ENCODE assay signal across 12 cellular contexts in genomic region chrX:77014655-77015377, GRCh38.
DNase-seq lines count a peak whose midpoint lies in the region; ATAC-seq and TF ChIP-seq lines count a peak whose summit lies in the region.
"Had no signal": no experiment of that assay in that cellular context is flagged by ENCODE, and none has a peak within 500 bp of the region (broad histone marks: within the 10 kb centered on the region; RNA-seq: fewer than 3 reads in every experiment).

No MANE protein-coding gene starts in this region.

- ATAC-seq in GM23338 (peak; percentile 83), GM19452 (IDR thresholded peaks at IDR 0.05; ENCODE audit: unreplicated experiment) (no peak), HG03280 (IDR thresholded peaks at IDR 0.05; ENCODE audit: unreplicated experiment) (no peak), gastroesophageal sphincter (no peak)
- ATAC-seq: heart right ventricle; Right ventricle myocardium inferior; stimulated activated memory B cell treated with anti-CD40 and anti-IgM and Interleukin-4, amounts not matched to agents 10 μg/mL and 1 μg/mL and 100 μg/mL, for 72 hours had no signal

- H3K36me3 Mint-ChIP-seq in GM23338 (ENCODE audit: low read depth): no peaks in the 10 kb centered on the region; the same call in 2 of the 3 replicates
- H3K36me3 Mint-ChIP-seq: stimulated activated memory B cell treated with anti-CD40 and anti-IgM and Interleukin-4, amounts not matched to agents 10 μg/mL and 1 μg/mL and 100 μg/mL, for 72 hours had no signal

- DNase-seq in GM23338 (ENCODE audit: low spot score) (peak; percentile 75), NCI-H2227 treated with DMSO at 0.1 percent for 48 hours (lab: John Stamatoyannopoulos, UW) (peak; percentile 59), cerebellum (ENCODE audit: low spot score) (peak; percentile 0), myocyte (ENCODE audit: low read depth) (peak; percentile 1), NCI-H345 (lab: John Stamatoyannopoulos, UW) (no peak)
- DNase-seq: activated CD8-positive, alpha-beta memory T cell treated with anti-CD3 and anti-CD28 coated beads for 24 hours; heart right ventricle had no signal

- H3K4me1 Mint-ChIP-seq in GM23338: no peaks in the 10 kb centered on the region
- H3K4me1 Mint-ChIP-seq: stimulated activated memory B cell treated with anti-CD40 and anti-IgM and Interleukin-4, amounts not matched to agents 10 μg/mL and 1 μg/mL and 100 μg/mL, for 72 hours had no signal

- H3K27ac ChIP-seq in GM23338 (ENCODE audit: low read depth) (no peak overlapping the region), gastroesophageal sphincter (no peak overlapping the region)
- H3K27ac ChIP-seq: heart right ventricle had no signal

- no peak for TF ChIP-seq POLR2A in gastroesophageal sphincter (IDR thresholded peaks at IDR 0.05)

- TF ChIP-seq CTCF in GM23338 (conservative IDR thresholded peaks at IDR 0.05; ENCODE audit: low read depth in 2 of 2) (no peak), gastroesophageal sphincter (IDR thresholded peaks at IDR 0.05) (no peak)

- H3K4me3 ChIP-seq in GM23338 (no peak overlapping the region), gastroesophageal sphincter (no peak overlapping the region)
- H3K4me3 ChIP-seq: heart right ventricle had no signal

- H3K27me3 Mint-ChIP-seq in GM23338 (ENCODE audit: insufficient read depth, low read depth, poor library complexity): peaks cover 2% of the 10 kb centered on the region
- H3K27me3 Mint-ChIP-seq: stimulated activated memory B cell treated with anti-CD40 and anti-IgM and Interleukin-4, amounts not matched to agents 10 μg/mL and 1 μg/mL and 100 μg/mL, for 72 hours had no signal

- peaks cover 6% of the 10 kb centered on the region for H3K4me1 ChIP-seq in GM23338 (ENCODE audit: insufficient read depth)
- H3K4me1 ChIP-seq in gastroesophageal sphincter: no peaks in the 10 kb centered on the region
- H3K4me1 ChIP-seq: heart right ventricle had no signal

- H3K4me2 ChIP-seq in GM23338: peak overlapping the region; percentile 48; the same call in 1 of the 2 replicates

- H3K27me3 ChIP-seq in GM23338 (ENCODE audit: insufficient read depth): no peaks in the 10 kb centered on the region
- H3K27me3 ChIP-seq in gastroesophageal sphincter: no peaks in the 10 kb centered on the region

- H3K9me3 ChIP-seq in gastroesophageal sphincter: no peaks in the 10 kb centered on the region
- H3K9me3 ChIP-seq: heart right ventricle had no signal

- H3K9me2 ChIP-seq in GM23338 (ENCODE audit: insufficient read depth): no peaks in the 10 kb centered on the region

- no peaks in the 10 kb centered on the region for H4K20me1 ChIP-seq in GM23338 (replicated peaks; ENCODE audit: insufficient read depth)

- H3K9me3 Mint-ChIP-seq in GM23338: no peaks in the 10 kb centered on the region; the same call in 2 of the 3 replicates
- H3K9me3 Mint-ChIP-seq: stimulated activated memory B cell treated with anti-CD40 and anti-IgM and Interleukin-4, amounts not matched to agents 10 μg/mL and 1 μg/mL and 100 μg/mL, for 72 hours had no signal

- H3K36me3 ChIP-seq in GM23338 (ENCODE audit: insufficient read depth): no peaks in the 10 kb centered on the region
- no peaks in the 10 kb centered on the region for H3K36me3 ChIP-seq in gastroesophageal sphincter
- H3K36me3 ChIP-seq: heart right ventricle had no signal

- no peak for TF ChIP-seq EP300 in gastroesophageal sphincter (IDR thresholded peaks at IDR 0.05)

- no peak overlapping the region for H2AFZ ChIP-seq in GM23338

- H3K79me2 ChIP-seq in GM23338 (replicated peaks; ENCODE audit: insufficient read depth): no peaks in the 10 kb centered on the region

- H3K27ac Mint-ChIP-seq in GM23338: no peak overlapping the region
- H3K27ac Mint-ChIP-seq: stimulated activated memory B cell treated with anti-CD40 and anti-IgM and Interleukin-4, amounts not matched to agents 10 μg/mL and 1 μg/mL and 100 μg/mL, for 72 hours had no signal

- 23 to 50% methylated on average over 7 to 8 of the region's 8 CpGs for WGBS in gastroesophageal sphincter (ENCODE audit: low coverage in 1 of 2), 2 donors

- no peak overlapping the region for H3K4me3 Mint-ChIP-seq in GM23338
- H3K4me3 Mint-ChIP-seq: stimulated activated memory B cell treated with anti-CD40 and anti-IgM and Interleukin-4, amounts not matched to agents 10 μg/mL and 1 μg/mL and 100 μg/mL, for 72 hours had no signal

- H3F3A ChIP-seq in GM23338 (replicated peaks; ENCODE audit: low read depth): no peaks in the 10 kb centered on the region

TF ChIP-seq in GM23338, 12 proteins besides CTCF, POLR2A, EP300 and RAD21 (continues in another document):
- TF ChIP-seq EZH2 (IDR thresholded peaks at IDR 0.05; ENCODE audit: low read depth, unreplicated experiment) (no peak), STAT1 (IDR thresholded peaks at IDR 0.05; ENCODE audit: unreplicated experiment) (no peak), ZNF331 (CRISPR knock-in tag; IDR thresholded peaks at IDR 0.05; ENCODE audit: low read depth) (no peak), ETS1 (IDR thresholded peaks at IDR 0.05) (no peak), REST (IDR thresholded peaks at IDR 0.05; ENCODE audit: unreplicated experiment) (no peak), CREB1 (CRISPR knock-in tag; IDR thresholded peaks at IDR 0.05; ENCODE audit: low read depth) (no peak), EZH2phosphoT487 (IDR thresholded peaks at IDR 0.05; ENCODE audit: unreplicated experiment) (no peak), NANOG (IDR thresholded peaks at IDR 0.05; ENCODE audit: borderline replicate concordance) (no peak)
